ENCODE assay signal across 26 cellular contexts in the genomic region with DNA sequence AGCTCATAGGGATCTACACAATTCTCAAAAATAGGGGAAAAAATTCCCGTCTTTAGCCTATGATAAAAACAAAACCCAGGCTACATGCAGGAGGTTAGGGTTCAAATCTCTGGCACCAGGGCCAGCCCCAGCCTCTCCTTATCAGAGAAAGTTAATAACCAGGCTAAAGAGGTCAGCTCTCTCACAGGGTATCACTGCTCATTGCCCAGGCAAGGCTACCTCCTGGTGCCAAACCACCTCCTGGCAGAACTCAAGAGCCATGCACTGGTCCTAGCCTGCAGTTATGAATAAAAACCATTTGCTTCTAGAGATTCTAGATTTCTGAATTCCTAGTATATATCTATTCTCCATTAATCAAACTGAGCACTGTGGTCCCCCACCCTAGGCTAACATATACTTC.
DNase-seq lines count a peak whose midpoint lies in the region; ATAC-seq, FAIRE-seq and TF ChIP-seq lines count a peak whose summit lies in the region.
"Had no signal": no experiment of that assay in that cellular context is flagged by ENCODE, and none has a peak within 500 bp of the region (broad histone marks: within the 10 kb centered on the region; RNA-seq: fewer than 3 reads in every experiment).

No MANE protein-coding gene starts in this region.

- H3K4me1 Mint-ChIP-seq in stimulated activated naive B cell treated with anti-CD40 and anti-IgM and Interleukin-4, amounts not matched to agents 10 μg/mL and 1 μg/mL and 100 μg/mL, for 72 hours, result peaks cover 55 to 58% of the 10 kb centered on the region in 2 donors

- H2AFZ ChIP-seq in HepG2 (ENCODE audit: low read length) (no peak overlapping the region), PC-3 (ENCODE audit: low read length) (no peak overlapping the region)
- H2AFZ ChIP-seq: GM23248 had no signal

- H3K4me3 ChIP-seq in heart left ventricle (no peak overlapping the region), right atrium auricular region (no peak overlapping the region), right lobe of liver (no peak overlapping the region), HepG2 (replicated peaks in 1 of 3; ENCODE audit: insufficient read depth in 1 of 3, low read depth in 2 of 3, low read length in 3 of 3) (no peak overlapping the region), PC-3 (ENCODE audit: low read length) (no peak overlapping the region)
- H3K4me3 ChIP-seq: A549; BLaER1 treated with 17β-estradiol and CSF1 and Interleukin-3, amounts not matched to agents 10 nM and 100 nM; GM12878; GM23248 had no signal

- TF ChIP-seq POLR2A in heart left ventricle (IDR thresholded peaks at IDR 0.05) (no peak), right lobe of liver (IDR thresholded peaks at IDR 0.05) (no peak), HepG2 (IDR thresholded peaks at IDR 0.05; ENCODE audit: insufficient read depth in 1 of 2, low read depth in 2 of 2, low read length in 2 of 2) (no peak)

- TF ChIP-seq EP300 in HepG2 (IDR thresholded peaks at IDR 0.05; ENCODE audit: low read depth in 2 of 2, low read length in 2 of 2), result no peak
- no peak for TF ChIP-seq EP300 in HepG2 (CRISPR knock-in tag; IDR thresholded peaks at IDR 0.05; ENCODE audit: borderline replicate concordance)

- H3K9me3 Mint-ChIP-seq in stimulated activated naive B cell treated with anti-CD40 and anti-IgM and Interleukin-4, amounts not matched to agents 10 μg/mL and 1 μg/mL and 100 μg/mL, for 72 hours, result peaks cover 0 to 3% of the 10 kb centered on the region in 2 donors
- H3K9me3 Mint-ChIP-seq: CD14-positive monocyte; CD4-positive, alpha-beta T cell; CD8-positive, alpha-beta memory T cell had no signal

- H4K20me1 ChIP-seq in HepG2 (ENCODE audit: insufficient read depth, low read length), result peaks cover 52% of the 10 kb centered on the region
- peaks cover 26% of the 10 kb centered on the region for H4K20me1 ChIP-seq in PC-3 (ENCODE audit: low read length)

- H3K27ac Mint-ChIP-seq in stimulated activated naive B cell treated with anti-CD40 and anti-IgM and Interleukin-4, amounts not matched to agents 10 μg/mL and 1 μg/mL and 100 μg/mL, for 72 hours, result peak overlapping the region; percentile 51
- H3K27ac Mint-ChIP-seq: CD4-positive, alpha-beta T cell; CD8-positive, alpha-beta memory T cell had no signal

- CTCF ChIA-PET in HepG2 (lab: Yijun Ruan, JAX; ENCODE audit: low intra/inter-chr PET ratio, low total read pairs) (no interaction called here), PC-3 (lab: Charles Lee) (no interaction called here)

- H3K9me3 ChIP-seq in heart left ventricle (no peaks in the 10 kb centered on the region), right atrium auricular region (no peaks in the 10 kb centered on the region), right lobe of liver (no peaks in the 10 kb centered on the region), HepG2 (ENCODE audit: low read length) (no peaks in the 10 kb centered on the region), PC-3 (ENCODE audit: low read length) (no peaks in the 10 kb centered on the region)
- H3K9me3 ChIP-seq: A549; BE2C; BLaER1 treated with 17β-estradiol and CSF1 and Interleukin-3, amounts not matched to agents 10 nM and 100 nM had no signal

- intact Hi-C loops in heart left ventricle (cut with DNase I), result loop anchor here in 1 of 10 donors (10.0 kb wide), 1 partner anchor 60 kb away; no protein-coding TSS in a partner anchor
- intact Hi-C loops in right lobe of liver (cut with DNase I), result no loop called here
- intact Hi-C loops in HepG2 (cut with micrococcal nuclease; ENCODE audit: unreplicated experiment), result loop anchor here (10.0 kb wide), 1 partner anchor 60 kb away; no protein-coding TSS in a partner anchor
- intact Hi-C loops in PC-3 (cut with micrococcal nuclease), result no loop called here

- DNase-seq in heart left ventricle (no peak), right atrium auricular region (ENCODE audit: low spot score) (no peak), right lobe of liver (peak in 2 of 3 donors; percentile 62 to 69), HepG2 (ENCODE audit: low spot score) (no peak), PC-3 (no peak)
- no peak for DNase-seq in stimulated activated naive B cell treated with anti-CD40 and anti-IgM and Interleukin-4, amounts not matched to agents 10 μg/mL and 1 μg/mL and 100 μg/mL, for 72 hours
- DNase-seq: 8988T; ACHN; AML-193; BE2C; CD4-positive, alpha-beta T cell; CD8-positive, alpha-beta memory T cell; DMS 273 treated with DMSO at 0.1 percent for 48 hours; DMS79; EL; GDM1; GM23248; H7; HCEC 1CT had no signal

- no TSS peak for BruUV-seq in HepG2 (replicated peaks; lab: Mats Ljungman, UMichigan)
- BruUV-seq in PC-3 (replicated peaks; lab: Mats Ljungman, UMichigan), result no TSS peak

- peaks cover 33% of the 10 kb centered on the region in 2 donors for H3K36me3 Mint-ChIP-seq in stimulated activated naive B cell treated with anti-CD40 and anti-IgM and Interleukin-4, amounts not matched to agents 10 μg/mL and 1 μg/mL and 100 μg/mL, for 72 hours

- H3K9ac ChIP-seq in HepG2 (ENCODE audit: insufficient read depth, low read depth, low read length) (no peak overlapping the region), PC-3 (ENCODE audit: low read length) (no peak overlapping the region)
- H3K9ac ChIP-seq: BLaER1 treated with 17β-estradiol and CSF1 and Interleukin-3, amounts not matched to agents 10 nM and 100 nM; GM23248 had no signal

- TF ChIP-seq RAD21 in HepG2 (CRISPR knock-in tag; IDR thresholded peaks at IDR 0.05), result no peak

- TF ChIP-seq CTCF in heart left ventricle (IDR thresholded peaks at IDR 0.05) (no peak), right atrium auricular region (IDR thresholded peaks at IDR 0.05) (no peak), right lobe of liver (IDR thresholded peaks at IDR 0.05) (no peak), HepG2 (CRISPR knock-in tag; IDR thresholded peaks at IDR 0.05) (no peak), PC-3 (conservative IDR thresholded peaks at IDR 0.05; ENCODE audit: low read depth, low read length) (no peak)

- H3K27me3 ChIP-seq in heart left ventricle, result no peaks in the 10 kb centered on the region
- no peaks in the 10 kb centered on the region for H3K27me3 ChIP-seq in right atrium auricular region
- H3K27me3 ChIP-seq in right lobe of liver, result no peaks in the 10 kb centered on the region
- H3K27me3 ChIP-seq in HepG2 (ENCODE audit: control insufficient read depth in 1 of 2, insufficient read depth in 2 of 2, low read length in 2 of 2), result no peaks in the 10 kb centered on the region; a peak in 1 of 5 replicates
- no peaks in the 10 kb centered on the region for H3K27me3 ChIP-seq in PC-3 (ENCODE audit: low read length)
- H3K27me3 ChIP-seq: BE2C; BLaER1 treated with 17β-estradiol and CSF1 and Interleukin-3, amounts not matched to agents 10 nM and 100 nM had no signal

- no peak overlapping the region for H3K27ac ChIP-seq in heart left ventricle
- no peak overlapping the region for H3K27ac ChIP-seq in right atrium auricular region
- H3K27ac ChIP-seq in right lobe of liver, result no peak overlapping the region
- no peak overlapping the region for H3K27ac ChIP-seq in HepG2 (ENCODE audit: extremely low read length, insufficient read depth, low read length)
- no peak overlapping the region for H3K27ac ChIP-seq in PC-3 (ENCODE audit: low read length)
- H3K27ac ChIP-seq: A549; BLaER1 treated with 17β-estradiol and CSF1 and Interleukin-3, amounts not matched to agents 10 nM and 100 nM; GM23248 had no signal

- no peak overlapping the region for H3K4me3 Mint-ChIP-seq in stimulated activated naive B cell treated with anti-CD40 and anti-IgM and Interleukin-4, amounts not matched to agents 10 μg/mL and 1 μg/mL and 100 μg/mL, for 72 hours
- H3K4me3 Mint-ChIP-seq: CD14-positive monocyte; CD4-positive, alpha-beta T cell had no signal

- no peak for FAIRE-seq in HepG2 (lab: Jason Lieb, UNC)
- FAIRE-seq: A549, D721Med, GM12878, GM19239, H1 had no signal

- H3K4me2 ChIP-seq in HepG2 (ENCODE audit: low read depth, low read length) (no peak overlapping the region), PC-3 (ENCODE audit: low read length) (no peak overlapping the region)
- H3K4me2 ChIP-seq: A549; BLaER1 treated with 17β-estradiol and CSF1 and Interleukin-3, amounts not matched to agents 10 nM and 100 nM had no signal

- no peaks in the 10 kb centered on the region for H3K27me3 Mint-ChIP-seq in stimulated activated naive B cell treated with anti-CD40 and anti-IgM and Interleukin-4, amounts not matched to agents 10 μg/mL and 1 μg/mL and 100 μg/mL, for 72 hours
- H3K27me3 Mint-ChIP-seq: CD4-positive, alpha-beta T cell had no signal

- H3K4me1 ChIP-seq in heart left ventricle (peaks cover 5 to 83% (median 58%) of the 10 kb centered on the region in 12 donors), right atrium auricular region (peaks cover 0 to 77% of the 10 kb centered on the region in 2 donors), right lobe of liver (peaks cover 0 to 49% (median 17%) of the 10 kb centered on the region in 4 donors), HepG2 (ENCODE audit: insufficient read depth, low read length) (0 out of 2 replicates have a peak, but pooled peaks cover under 1% of the 10 kb centered on the region), PC-3 (ENCODE audit: insufficient read depth, low read length) (peaks cover 4% of the 10 kb centered on the region)

- H3K36me3 ChIP-seq in heart left ventricle (peaks cover 0 to 9% (median 6%) of the 10 kb centered on the region in 9 donors), right atrium auricular region (no peaks in the 10 kb centered on the region), right lobe of liver (peaks cover 0 to 4% (median 0%) of the 10 kb centered on the region in 4 donors), HepG2 (replicated peaks in 1 of 2; ENCODE audit: control insufficient read depth in 1 of 2, insufficient read depth in 2 of 2, low read length in 2 of 2) (peaks cover 2 to 9% of the 10 kb centered on the region in 2 experiments; a peak in 1 of 5 replicates), PC-3 (ENCODE audit: low read depth, low read length) (no peaks in the 10 kb centered on the region)

- in situ Hi-C loops in HepG2 (cut with HindIII; ENCODE audit: extremely low pct_ligation_motif_present, low pct_unique_long_range_greater_than_20kb), result no loop called here

- POLR2A ChIA-PET in HepG2 (lab: Yijun Ruan, JAX), result no interaction called here
- POLR2A ChIA-PET in PC-3 (lab: Charles Lee; ENCODE audit: unreplicated experiment), result no interaction called here

- H3F3A ChIP-seq in PC-3 (ENCODE audit: low read length, unreplicated experiment), result no peaks in the 10 kb centered on the region

- WGBS in heart left ventricle, 4 donors, result 48 to 80% (median 64%) methylated on average over 1 of the region's 1 CpG
- 42% methylated on average over 1 of the region's 1 CpG for whole genome bisulfite sequencing in right lobe of liver (ENCODE audit: insufficient coverage, low coverage, low lambda C conversion rate, missing lambda C conversion rate)
- WGBS in HepG2 (ENCODE audit: low lambda C conversion rate), result 94% methylated on average over 1 of the region's 1 CpG

- H3K9me2 ChIP-seq in PC-3 (replicated peaks; ENCODE audit: low read length), result no peaks in the 10 kb centered on the region

- peak in 3 of 4 donors; percentile 44 to 72 (median 71) for ATAC-seq in heart left ventricle
- peak; percentile 40 to 92 (median 62) for ATAC-seq in right lobe of liver
- ATAC-seq in HepG2, result no peak
- ATAC-seq in stimulated activated naive B cell treated with anti-CD40 and anti-IgM and Interleukin-4, amounts not matched to agents 10 μg/mL and 1 μg/mL and 100 μg/mL, for 72 hours (replicated peaks), result no peak
- no peak for ATAC-seq in PC-3
- ATAC-seq: A549, GM12878 had no signal

- H3K79me2 ChIP-seq in HepG2 (ENCODE audit: insufficient read depth, low read length) (peaks cover 90% of the 10 kb centered on the region), PC-3 (ENCODE audit: low read length) (peaks cover 89% of the 10 kb centered on the region)

Comparison
In these comparisons a context has a peak if more than half of its experiments do, and no peak if none do; other contexts are left out.
1. ATAC-seq: peak in heart left ventricle (3 of 4) and right lobe of liver (4 of 4); none in HepG2 (single experiment), stimulated activated naive B cell treated with anti-CD40 and anti-IgM and Interleukin-4, amounts not matched to agents 10 μg/mL and 1 μg/mL and 100 μg/mL, for 72 hours (0 of 2) and PC-3 (single experiment).
2. DNase-seq: peak in right lobe of liver (2 of 3); none in heart left ventricle (0 of 5), right atrium auricular region (single experiment), HepG2 (single experiment), stimulated activated naive B cell treated with anti-CD40 and anti-IgM and Interleukin-4, amounts not matched to agents 10 μg/mL and 1 μg/mL and 100 μg/mL, for 72 hours (single experiment) and PC-3 (single experiment).